ENCODE assay signal across 28 cellular contexts in genomic region chr20:61424628-61425420, GRCh38.
"Had no signal": no experiment of that assay in that cellular context is flagged by ENCODE, and none has a peak within 500 bp of the region (broad histone marks: within the 10 kb centered on the region; RNA-seq: fewer than 3 reads in every experiment).

No MANE protein-coding gene starts in this region.

- H3K9ac ChIP-seq: neural progenitor cell had no signal

- H3K4me2 ChIP-seq: hepatocyte, neural progenitor cell had no signal

- H3K27me3 ChIP-seq: foreskin keratinocyte, neural progenitor cell, spleen, tibial nerve, upper lobe of left lung had no signal

- H3K36me3 ChIP-seq: esophagus muscularis mucosa, gastroesophageal sphincter, heart left ventricle, left lung, neural progenitor cell, sigmoid colon, spleen, thoracic aorta, tibial nerve, upper lobe of left lung had no signal

- H3K27ac ChIP-seq: coronary artery, esophagus muscularis mucosa, foreskin keratinocyte, gastroesophageal sphincter, heart left ventricle, hepatocyte, left lung, neural progenitor cell, psoas muscle, sigmoid colon, skin epidermis, spleen, thoracic aorta, tibial nerve, upper lobe of left lung had no signal

- H3K79me2 ChIP-seq: hepatocyte had no signal

- H2AFZ ChIP-seq: hepatocyte, neural progenitor cell had no signal

- H3K4me3 ChIP-seq: coronary artery, esophagus muscularis mucosa, gastroesophageal sphincter, heart left ventricle, hepatocyte, left lung, neural progenitor cell, psoas muscle, sigmoid colon, skin epidermis, spleen, thoracic aorta, tibial nerve, upper lobe of left lung had no signal

- DNase-seq: dermis blood vessel endothelial cell; effector memory CD4-positive, alpha-beta T cell; foreskin keratinocyte; heart left ventricle; left cardiac atrium; left lung; mammary epithelial cell; mesendoderm; midbrain; naive thymus-derived CD4-positive, alpha-beta T cell; nucleus accumbens; psoas muscle; right cardiac atrium; sigmoid colon; spleen; stimulated activated CD4-positive, alpha-beta T cell treated with anti-CD3 and anti-CD28 coated beads, Interleukin-4, amount 100 ng/mL, for 4 hours; stimulated activated naive CD8-positive, alpha-beta T cell treated with anti-CD3 and anti-CD28 coated beads, Interleukin-15, Interleukin-2, amounts not matched to agents 100 U/mL and 50 U/mL, for 24 hours; substantia nigra had no signal

- H3K4me1 ChIP-seq: esophagus muscularis mucosa, gastroesophageal sphincter, heart left ventricle, left lung, psoas muscle, sigmoid colon, tibial nerve, upper lobe of left lung had no signal

- FAIRE-seq: endothelial cell of umbilical vein had no signal

- H3K9me3 ChIP-seq: heart left ventricle, psoas muscle, sigmoid colon, thoracic aorta had no signal
